Comparison of ENCODE assay signal across 8 cellular contexts in the genomic region with DNA sequence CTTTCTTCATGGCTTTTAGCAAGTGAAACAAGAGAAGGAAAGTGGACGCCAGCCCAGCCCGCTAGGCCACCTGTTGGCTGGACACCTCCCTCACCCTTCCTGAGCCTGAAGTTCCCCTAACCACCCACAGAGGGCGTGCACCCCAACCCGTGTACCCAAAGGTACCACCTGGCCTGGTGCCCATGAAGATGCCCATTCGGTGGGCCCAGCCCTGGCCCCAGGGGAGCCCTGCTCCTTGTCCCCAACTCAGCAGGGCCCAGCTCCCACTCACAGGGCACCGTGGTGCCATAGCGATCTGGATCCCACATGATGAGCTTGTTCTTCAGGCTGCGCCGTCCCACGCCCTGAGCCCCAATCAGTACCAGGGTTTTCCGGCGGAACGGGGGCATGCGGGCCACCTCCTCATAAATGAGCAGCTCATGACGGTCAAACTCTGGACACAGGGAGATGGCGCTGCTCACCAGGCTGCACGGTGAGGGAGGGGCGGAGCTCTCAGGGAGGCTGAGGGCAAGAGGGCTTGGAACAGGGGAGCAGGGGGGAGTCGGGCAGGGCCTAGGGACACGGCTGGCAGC. TPM values are rescaled to one million over a fixed set of nuclear protein-coding genes. Genes with fewer than 3 reads are reported as not detected.
A peak's percentile ranks its signal among the peaks of the same experiment; 100 is the strongest.
DNase-seq lines count a peak whose midpoint lies in the region; FAIRE-seq and TF ChIP-seq lines count a peak whose summit lies in the region.

No MANE protein-coding gene starts in this region.

- H3K9me1 ChIP-seq in keratinocyte (ENCODE audit: control insufficient read depth, extremely low read depth, insufficient read depth, low read length), result no peaks in the 10 kb centered on the region

- H3K9me2 ChIP-seq in GM23248 (ENCODE audit: insufficient read depth), result no peaks in the 10 kb centered on the region

- H4K20me1 ChIP-seq in GM23248 (ENCODE audit: insufficient read depth) (no peaks in the 10 kb centered on the region), keratinocyte (ENCODE audit: control insufficient read depth, extremely low read depth, insufficient read depth, low read length) (no peaks in the 10 kb centered on the region)

- H3F3A ChIP-seq in GM23248 (ENCODE audit: insufficient read depth), result no peaks in the 10 kb centered on the region

- H3K36me3 ChIP-seq in GM23248 (ENCODE audit: low read depth) (no peaks in the 10 kb centered on the region), SJCRH30 (no peaks in the 10 kb centered on the region), adrenal gland (replicated peaks in 1 of 2) (no peaks in the 10 kb centered on the region), keratinocyte (ENCODE audit: control insufficient read depth in 2 of 2, extremely low read depth in 1 of 2, insufficient read depth in 2 of 2, low read length in 2 of 2) (no peaks in the 10 kb centered on the region)

- DNase-seq in AG10803 (ENCODE audit: low read depth), result peak; percentile 3
- peak; percentile 30 for DNase-seq in GM23248
- peak; percentile 97 to 98 for DNase-seq in SJCRH30
- peak in 3 of 7 donors; percentile 39 to 63 (median 54) for DNase-seq in adrenal gland
- no peak for DNase-seq in keratinocyte (ENCODE audit: low read depth, low spot score)
- peak; percentile 15 for DNase-seq in stimulated activated CD8-positive, alpha-beta memory T cell treated with anti-CD3 and anti-CD28 coated beads, Interleukin-15, amount 100 ng/mL, for 1 hour (ENCODE audit: low read depth)
- DNase-seq in NCI-H526 treated with DMSO at 0.1 percent for 48 hours (lab: John Stamatoyannopoulos, UW), result no peak
- DNase-seq in medulla oblongata (ENCODE audit: extremely low spot score), result no peak

- H3K9me3 ChIP-seq in GM23248 (ENCODE audit: low read depth), result no peaks in the 10 kb centered on the region
- H3K9me3 ChIP-seq in SJCRH30 (replicated peaks), result no peaks in the 10 kb centered on the region
- no peaks in the 10 kb centered on the region for H3K9me3 ChIP-seq in adrenal gland (replicated peaks in 1 of 3)
- H3K9me3 ChIP-seq in keratinocyte (ENCODE audit: control insufficient read depth, low read depth, low read length), result no peaks in the 10 kb centered on the region

- WGBS in GM23248 (ENCODE audit: low coverage in 1 of 2, low lambda C conversion rate in 2 of 2, missing lambda C conversion rate in 2 of 2), 2 experiments, result 81 to 82% methylated on average over 16 to 20 of the region's 20 CpGs
- 50 to 87% (median 72%) methylated on average over 3 to 20 of the region's 20 CpGs for WGBS in adrenal gland, 4 donors

- H3K4me3 ChIP-seq in AG10803 (ENCODE audit: low read length), result no peak overlapping the region
- no peak overlapping the region for H3K4me3 ChIP-seq in GM23248
- no peak overlapping the region for H3K4me3 ChIP-seq in SJCRH30
- no peak overlapping the region for H3K4me3 ChIP-seq in adrenal gland
- H3K4me3 ChIP-seq in keratinocyte (ENCODE audit: control insufficient read depth in 2 of 3, extremely low read depth in 1 of 3, insufficient read depth in 2 of 3, low read depth in 1 of 3, low read length in 3 of 3), result no peak overlapping the region

- dilution Hi-C loops in keratinocyte (cut with MboI; ENCODE audit: extremely low pct_ligation_motif_present, low sequenced_read_pairs), result no loop called here

- H3K27ac ChIP-seq in GM23248, result no peak overlapping the region
- H3K27ac ChIP-seq in SJCRH30, result no peak overlapping the region; the same call in 1 of the 2 replicates
- no peak overlapping the region for H3K27ac ChIP-seq in adrenal gland
- H3K27ac ChIP-seq in keratinocyte (ENCODE audit: control insufficient read depth, insufficient read depth, low read length), result no peak overlapping the region

- H3K27me3 ChIP-seq in GM23248 (replicated peaks; ENCODE audit: insufficient read depth) (no peaks in the 10 kb centered on the region), SJCRH30 (no peaks in the 10 kb centered on the region), adrenal gland (no peaks in the 10 kb centered on the region), keratinocyte (ENCODE audit: control insufficient read depth, extremely low read depth, insufficient read depth, low read length) (no peaks in the 10 kb centered on the region)

- H3K79me2 ChIP-seq in GM23248 (ENCODE audit: insufficient read depth), result no peaks in the 10 kb centered on the region
- no peaks in the 10 kb centered on the region for H3K79me2 ChIP-seq in keratinocyte (ENCODE audit: control insufficient read depth, insufficient read depth, low read length)

- TF ChIP-seq CTCF in AG10803 (conservative IDR thresholded peaks at IDR 0.05; ENCODE audit: low read length) (peak; percentile 56), adrenal gland (IDR thresholded peaks at IDR 0.05) (peak; percentile 28 to 55 (median 44)), keratinocyte (optimal IDR thresholded peaks at IDR 0.05 in 1 of 3, IDR thresholded peaks at IDR 0.05 in 1 of 3, conservative IDR thresholded peaks at IDR 0.05 in 1 of 3; ENCODE audit: extremely low read depth in 1 of 3, insufficient read depth in 2 of 3, low read length in 3 of 3) (peak; percentile 83 to 91 (median 86))

- H3K4me2 ChIP-seq in GM23248 (ENCODE audit: unreplicated experiment) (no peak overlapping the region), keratinocyte (ENCODE audit: control insufficient read depth, extremely low read depth, insufficient read depth, low read depth, low read length) (no peak overlapping the region)

- H3K9ac ChIP-seq in GM23248 (no peak overlapping the region), keratinocyte (ENCODE audit: control insufficient read depth, extremely low read depth, insufficient read depth, low read length) (no peak overlapping the region)

- H3K4me1 ChIP-seq in GM23248 (ENCODE audit: insufficient read depth), result no peaks in the 10 kb centered on the region
- peaks cover 16% of the 10 kb centered on the region for H3K4me1 ChIP-seq in SJCRH30
- H3K4me1 ChIP-seq in adrenal gland (replicated peaks in 1 of 2), result peaks cover 3 to 6% of the 10 kb centered on the region in 2 donors
- H3K4me1 ChIP-seq in keratinocyte (ENCODE audit: control insufficient read depth, extremely low read depth, insufficient read depth, low read length), result no peaks in the 10 kb centered on the region

- FAIRE-seq in keratinocyte (lab: Jason Lieb, UNC), result no peak

- intact Hi-C loops in adrenal gland (cut with DNase I), result no loop called here

- H2AFZ ChIP-seq in GM23248, result no peak overlapping the region
- no peak overlapping the region for H2AFZ ChIP-seq in keratinocyte (ENCODE audit: control insufficient read depth, low read length)

- TF ChIP-seq POLR2A in adrenal gland (IDR thresholded peaks at IDR 0.05), result no peak

- in situ Hi-C loops in GM23248 (cut with MboI), result no loop called here

RNA-seq across cellular contexts. Expression of a gene that starts 26.8 kb away (rescaled TPM):
- total RNA-seq in GM23248 (2014; rRNA removed; shearing (Covaris generic)), result 5.1 and 13.8 TPM in 2 replicates
- polyA plus RNA-seq in GM23248 (2016; fragmentation: Nextera tagmentation; extraction: Ambion mirVana) (3.8 and 4.1 TPM in 2 replicates), adrenal gland (1 to 10 TPM; 1.2 to 4.1 (median 3.0) TPM), keratinocyte (0.07 to 0.30 TPM (median 0.12 TPM) in 3 replicates)
- total RNA-seq in SJCRH30 (2014; rRNA removed; shearing (Covaris generic)), result 16.3 and 17.4 TPM in 2 replicates
- 10 to 100 TPM in 1 of 8 donors, 1 to 10 TPM in 6, under 1 TPM in 1; 0.29 to 16.0 (median 2.4) TPM for total RNA-seq in adrenal gland
- not detected for polyA plus RNA-seq in keratinocyte (2011; ENCODE audit: low read depth)
- polyA plus RNA-seq in keratinocyte (2011; cell fraction: cytosol; rRNA removed), result 0.06 and 0.13 TPM in 2 replicates
- 0.11 and 0.13 TPM in 2 replicates for polyA plus RNA-seq in keratinocyte (2011; cell fraction: nucleus; rRNA removed)
- 0.04 and 0.09 TPM in 2 replicates for polyA plus RNA-seq in keratinocyte (2012; ENCODE audit: low replicate concordance)
- 0.13 to 0.23 TPM in 2 of 3 replicates, not detected in the other for polyA minus RNA-seq in keratinocyte
- polyA minus RNA-seq in keratinocyte (2011; cell fraction: cytosol; rRNA and poly(A)+ RNA removed), result not detected
- polyA minus RNA-seq in keratinocyte (2011; cell fraction: nucleus; rRNA and poly(A)+ RNA removed), result 0.16 and 0.32 TPM in 2 replicates

RNA-seq across cellular contexts. Expression of a gene that starts 33.5 kb away (rescaled TPM):
- not detected in 2 replicates for total RNA-seq in GM23248 (2014; rRNA removed; shearing (Covaris generic))
- polyA plus RNA-seq in GM23248 (2016; fragmentation: Nextera tagmentation; extraction: Ambion mirVana) (not detected in 2 replicates), adrenal gland (1 to 10 TPM; 1.2 to 7.3 (median 1.5) TPM), keratinocyte (not detected in 3 replicates)
- not detected in 2 replicates for total RNA-seq in SJCRH30 (2014; rRNA removed; shearing (Covaris generic))
- total RNA-seq in adrenal gland, result 1 to 10 TPM in 7 of 8 donors, under 1 TPM in 1; 0.78 to 5.2 (median 3.0) TPM
- not detected for polyA plus RNA-seq in keratinocyte (2011; ENCODE audit: low read depth)
- not detected in 2 replicates for polyA plus RNA-seq in keratinocyte (2011; cell fraction: cytosol; rRNA removed)
- polyA plus RNA-seq in keratinocyte (2011; cell fraction: nucleus; rRNA removed), result not detected in 2 replicates
- not detected in 2 replicates for polyA plus RNA-seq in keratinocyte (2012; ENCODE audit: low replicate concordance)
- not detected in 3 replicates for polyA minus RNA-seq in keratinocyte
- not detected for polyA minus RNA-seq in keratinocyte (2011; cell fraction: cytosol; rRNA and poly(A)+ RNA removed)
- polyA minus RNA-seq in keratinocyte (2011; cell fraction: nucleus; rRNA and poly(A)+ RNA removed), result not detected in 2 replicates

RNA-seq across cellular contexts. Expression of a gene that starts 47.6 kb away (rescaled TPM):
- total RNA-seq in GM23248 (2014; rRNA removed; shearing (Covaris generic)), result 6.3 and 11.1 TPM in 2 replicates
- polyA plus RNA-seq in GM23248 (2016; fragmentation: Nextera tagmentation; extraction: Ambion mirVana) (4.8 and 6.6 TPM in 2 replicates), adrenal gland (1 to 10 TPM; 2.5 to 7.6 (median 4.6) TPM), keratinocyte (6.5 to 7.4 TPM (median 7.0 TPM) in 3 replicates)
- total RNA-seq in SJCRH30 (2014; rRNA removed; shearing (Covaris generic)), result 6.6 and 11.3 TPM in 2 replicates
- 10 to 100 TPM in 1 of 8 donors, 1 to 10 TPM in 5, under 1 TPM in 2; 0.60 to 10.6 (median 3.3) TPM for total RNA-seq in adrenal gland
- 3.2 TPM for polyA plus RNA-seq in keratinocyte (2011; ENCODE audit: low read depth)
- polyA plus RNA-seq in keratinocyte (2011; cell fraction: cytosol; rRNA removed), result 2.1 and 2.4 TPM in 2 replicates
- 36.9 TPM in 2 replicates for polyA plus RNA-seq in keratinocyte (2011; cell fraction: nucleus; rRNA removed)
- 5.4 and 5.5 TPM in 2 replicates for polyA plus RNA-seq in keratinocyte (2012; ENCODE audit: low replicate concordance)
- 4.7 to 6.9 TPM (median 4.9 TPM) in 3 replicates for polyA minus RNA-seq in keratinocyte
- 2.3 TPM for polyA minus RNA-seq in keratinocyte (2011; cell fraction: cytosol; rRNA and poly(A)+ RNA removed)
- 9.0 and 12.4 TPM in 2 replicates for polyA minus RNA-seq in keratinocyte (2011; cell fraction: nucleus; rRNA and poly(A)+ RNA removed)

Comparison
In these comparisons a context has a peak if more than half of its experiments do, and no peak if none do; other contexts are left out.
1. DNase-seq: peak in AG10803 (single experiment), GM23248 (single experiment), SJCRH30 (2 of 2) and stimulated activated CD8-positive, alpha-beta memory T cell treated with anti-CD3 and anti-CD28 coated beads, Interleukin-15, amount 100 ng/mL, for 1 hour (single experiment); none in keratinocyte (single experiment), NCI-H526 treated with DMSO at 0.1 percent for 48 hours (single experiment) and medulla oblongata (single experiment).
2. Peak in every context shown above with its lines, with median percentiles within 50 percentile points of each other: CTCF ChIP-seq.